In the genomic region with DNA sequence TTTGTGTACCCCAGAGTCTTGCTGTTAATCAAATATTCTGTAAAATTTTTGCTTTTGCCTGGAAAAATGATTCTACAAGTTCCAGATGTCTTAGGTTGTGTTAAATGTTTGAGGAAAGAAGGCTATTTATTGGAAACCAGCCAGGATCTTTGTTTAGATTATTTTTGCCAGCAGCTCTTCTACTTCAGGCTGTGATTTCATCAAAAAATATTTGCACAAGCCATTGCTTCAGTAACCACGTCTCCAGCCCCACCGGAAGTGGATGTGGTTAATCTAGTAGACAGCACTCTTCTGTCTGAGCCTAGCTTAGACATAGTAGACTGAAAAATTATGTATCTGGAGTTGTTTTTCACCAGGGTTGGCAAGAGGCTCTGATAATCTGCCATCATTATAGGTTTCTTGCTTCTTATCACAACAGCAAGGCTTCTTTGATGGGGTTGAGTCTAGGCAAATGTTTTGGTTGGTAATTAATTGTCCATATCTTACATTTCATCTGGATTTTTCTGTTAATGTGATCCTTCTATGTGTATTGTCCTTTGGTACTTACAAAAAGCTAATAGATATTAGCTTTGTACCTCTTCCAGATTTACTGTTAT, we compare ENCODE assay signal across 8 cellular contexts. TPM values are rescaled to one million over a fixed set of nuclear protein-coding genes. Genes with fewer than 3 reads are reported as not detected.
DNase-seq lines count a peak whose midpoint lies in the region; ATAC-seq, FAIRE-seq and TF ChIP-seq lines count a peak whose summit lies in the region.

No MANE protein-coding gene starts in this region.

- H3K36me3 Mint-ChIP-seq in activated naive CD8-positive, alpha-beta T cell = no peaks in the 10 kb centered on the region
- no peaks in the 10 kb centered on the region for H3K36me3 Mint-ChIP-seq in stimulated activated memory B cell treated with anti-CD40 and anti-IgM and Interleukin-4, amounts not matched to agents 10 μg/mL and 1 μg/mL and 100 μg/mL, for 72 hours
- no peaks in the 10 kb centered on the region for H3K36me3 Mint-ChIP-seq in endothelial cell (ENCODE audit: low read depth, unreplicated experiment)

- ATAC-seq in GM19467 (IDR thresholded peaks at IDR 0.05; ENCODE audit: unreplicated experiment) = peak; percentile 82
- ATAC-seq in HG03571 (IDR thresholded peaks at IDR 0.05; ENCODE audit: unreplicated experiment) = peak; percentile 77
- no peak for ATAC-seq in HepG2
- peak; percentile 90 for ATAC-seq in stimulated activated memory B cell treated with anti-CD40 and anti-IgM and Interleukin-4, amounts not matched to agents 10 μg/mL and 1 μg/mL and 100 μg/mL, for 72 hours

- peak overlapping the region; percentile 59 for H3K4me3 Mint-ChIP-seq in activated naive CD8-positive, alpha-beta T cell
- H3K4me3 Mint-ChIP-seq in stimulated activated memory B cell treated with anti-CD40 and anti-IgM and Interleukin-4, amounts not matched to agents 10 μg/mL and 1 μg/mL and 100 μg/mL, for 72 hours = no peak overlapping the region
- no peak overlapping the region for H3K4me3 Mint-ChIP-seq in endothelial cell (ENCODE audit: unreplicated experiment)

- no peak overlapping the region for H3K4me2 ChIP-seq in HepG2 (ENCODE audit: low read depth, low read length)

- H3K27me3 ChIP-seq in HepG2 (ENCODE audit: control insufficient read depth in 1 of 2, insufficient read depth in 2 of 2, low read length in 2 of 2) = no peaks in the 10 kb centered on the region

- no peak for FAIRE-seq in HepG2 (lab: Jason Lieb, UNC)

- H3K4me1 ChIP-seq in HepG2 (ENCODE audit: insufficient read depth, low read length) = no peaks in the 10 kb centered on the region

- BruUV-seq in HepG2 (replicated peaks; lab: Mats Ljungman, UMichigan) = no TSS peak

- WGBS in HepG2 (ENCODE audit: low lambda C conversion rate) = 0% methylated on average over 2 of the region's 2 CpGs

- H3K4me3 ChIP-seq in SK-N-MC (peak overlapping the region; percentile 53), HepG2 (replicated peaks in 1 of 3; ENCODE audit: insufficient read depth in 1 of 3, low read depth in 2 of 3, low read length in 3 of 3) (no peak overlapping the region)

- DNase-seq in COLO668 (lab: John Stamatoyannopoulos, UW; ENCODE audit: unreplicated experiment) (peak; percentile 30), SK-N-MC (ENCODE audit: low read depth, low spot score) (peak; percentile 90), HepG2 (ENCODE audit: low spot score) (peak; percentile 27), endothelial cell (ENCODE audit: low spot score) (no peak)

- no peaks in the 10 kb centered on the region for H3K79me2 ChIP-seq in HepG2 (ENCODE audit: insufficient read depth, low read length)

- POLR2A ChIA-PET in HepG2 (lab: Yijun Ruan, JAX) = interaction anchor here (1.0 kb wide), 1 partner anchor 17 kb away, joined by 3 read pairs; a partner anchor contains a TSS

- no peaks in the 10 kb centered on the region for H3K27me3 Mint-ChIP-seq in activated naive CD8-positive, alpha-beta T cell
- no peaks in the 10 kb centered on the region for H3K27me3 Mint-ChIP-seq in stimulated activated memory B cell treated with anti-CD40 and anti-IgM and Interleukin-4, amounts not matched to agents 10 μg/mL and 1 μg/mL and 100 μg/mL, for 72 hours
- no peaks in the 10 kb centered on the region for H3K27me3 Mint-ChIP-seq in endothelial cell (ENCODE audit: unreplicated experiment)

- H3K4me1 Mint-ChIP-seq in activated naive CD8-positive, alpha-beta T cell (ENCODE audit: low read depth) = peaks cover 62% of the 10 kb centered on the region
- peaks cover 5% of the 10 kb centered on the region for H3K4me1 Mint-ChIP-seq in stimulated activated memory B cell treated with anti-CD40 and anti-IgM and Interleukin-4, amounts not matched to agents 10 μg/mL and 1 μg/mL and 100 μg/mL, for 72 hours
- no peaks in the 10 kb centered on the region for H3K4me1 Mint-ChIP-seq in endothelial cell (ENCODE audit: unreplicated experiment)

- CTCF ChIA-PET in HepG2 (lab: Yijun Ruan, JAX; ENCODE audit: low intra/inter-chr PET ratio, low total read pairs) = no interaction called here

- H3K9me3 ChIP-seq in SK-N-MC (ENCODE audit: low read depth, low read length) (no peaks in the 10 kb centered on the region), HepG2 (ENCODE audit: low read length) (no peaks in the 10 kb centered on the region)

- no peak overlapping the region for H3K9ac ChIP-seq in SK-N-MC (ENCODE audit: insufficient read length)
- H3K9ac ChIP-seq in HepG2 (ENCODE audit: insufficient read depth, low read depth, low read length) = no peak overlapping the region

- H3K27ac ChIP-seq in SK-N-MC (peak overlapping the region; percentile 78), HepG2 (ENCODE audit: extremely low read length, insufficient read depth, low read length) (no peak overlapping the region)

- TF ChIP-seq CTCF in HepG2 (CRISPR knock-in tag; IDR thresholded peaks at IDR 0.05) (no peak), endothelial cell (IDR thresholded peaks at IDR 0.05; ENCODE audit: unreplicated experiment) (no peak)

- no peak for TF ChIP-seq POLR2A in HepG2 (IDR thresholded peaks at IDR 0.05; ENCODE audit: insufficient read depth in 1 of 2, low read depth in 2 of 2, low read length in 2 of 2)

- H3K36me3 ChIP-seq in SK-N-MC (ENCODE audit: insufficient read depth, low read length) = no peaks in the 10 kb centered on the region
- no peaks in the 10 kb centered on the region for H3K36me3 ChIP-seq in HepG2 (replicated peaks in 1 of 2; ENCODE audit: control insufficient read depth in 1 of 2, insufficient read depth in 2 of 2, low read length in 2 of 2)

- TF ChIP-seq EP300 in HepG2 (IDR thresholded peaks at IDR 0.05; ENCODE audit: low read depth in 2 of 2, low read length in 2 of 2) (no peak), HepG2 (CRISPR knock-in tag; IDR thresholded peaks at IDR 0.05; ENCODE audit: borderline replicate concordance) (no peak)

- H4K20me1 ChIP-seq in HepG2 (ENCODE audit: insufficient read depth, low read length) = no peaks in the 10 kb centered on the region

- in situ Hi-C loops in HepG2 (cut with HindIII; ENCODE audit: extremely low pct_ligation_motif_present, low pct_unique_long_range_greater_than_20kb) = no loop called here

- H3K9me3 Mint-ChIP-seq in activated naive CD8-positive, alpha-beta T cell (ENCODE audit: low read depth) = no peaks in the 10 kb centered on the region
- no peaks in the 10 kb centered on the region for H3K9me3 Mint-ChIP-seq in stimulated activated memory B cell treated with anti-CD40 and anti-IgM and Interleukin-4, amounts not matched to agents 10 μg/mL and 1 μg/mL and 100 μg/mL, for 72 hours
- no peaks in the 10 kb centered on the region for H3K9me3 Mint-ChIP-seq in endothelial cell (ENCODE audit: unreplicated experiment)

- no peak for TF ChIP-seq RAD21 in HepG2 (CRISPR knock-in tag; IDR thresholded peaks at IDR 0.05)

- no peak overlapping the region for H2AFZ ChIP-seq in HepG2 (ENCODE audit: low read length)

- H3K27ac Mint-ChIP-seq in activated naive CD8-positive, alpha-beta T cell = no peak overlapping the region
- H3K27ac Mint-ChIP-seq in stimulated activated memory B cell treated with anti-CD40 and anti-IgM and Interleukin-4, amounts not matched to agents 10 μg/mL and 1 μg/mL and 100 μg/mL, for 72 hours = no peak overlapping the region
- no peak overlapping the region for H3K27ac Mint-ChIP-seq in endothelial cell (ENCODE audit: unreplicated experiment)

- intact Hi-C loops in HepG2 (cut with micrococcal nuclease; ENCODE audit: unreplicated experiment) = no loop called here

RNA-seq across cellular contexts. Expression of a gene that starts 17.1 kb away (rescaled TPM):
- total RNA-seq in HepG2 (2016; rRNA removed; fragmentation: Illumina TruSeq; extraction: Trizol) (0.02 and 0.06 TPM in 2 replicates), endothelial cell (ENCODE audit: unreplicated experiment) (0.44 TPM)
- total RNA-seq in HepG2 (2016; cell fraction: cytosol; rRNA removed; fragmentation: Illumina TruSeq; extraction: Trizol; ENCODE audit: low read depth) = not detected in 2 replicates
- 0.02 and 0.06 TPM in 2 replicates for total RNA-seq in HepG2 (2016; cell fraction: insoluble cytoplasmic fraction; rRNA removed; fragmentation: Illumina TruSeq; extraction: Trizol)
- total RNA-seq in HepG2 (2016; cell fraction: membrane; rRNA removed; fragmentation: Illumina TruSeq; extraction: Trizol) = 0.03 TPM in 1 of 2 replicates, not detected in the other
- 0.06 TPM in 1 of 2 replicates, not detected in the other for total RNA-seq in HepG2 (2016; cell fraction: nucleus; rRNA removed; fragmentation: Illumina TruSeq; extraction: Trizol)
- 0.07 and 0.09 TPM in 2 replicates for polyA plus RNA-seq in HepG2 (2011; rRNA removed)
- 0.03 and 0.05 TPM in 2 replicates for polyA plus RNA-seq in HepG2 (2011; cell fraction: cytosol; rRNA removed)
- 0.03 and 0.09 TPM in 2 replicates for polyA plus RNA-seq in HepG2 (2011; cell fraction: nucleus; rRNA removed)
- 0.09 and 0.11 TPM in 2 replicates for polyA plus RNA-seq in HepG2 (2012)
- polyA plus RNA-seq in HepG2 (2016; cell fraction: cytosol; fragmentation: Illumina TruSeq; extraction: Trizol; ENCODE audit: low read depth) = not detected in 2 replicates
- polyA plus RNA-seq in HepG2 (2016; cell fraction: insoluble cytoplasmic fraction; fragmentation: Illumina TruSeq; extraction: Trizol; ENCODE audit: low read depth) = not detected in 2 replicates
- polyA plus RNA-seq in HepG2 (2016; cell fraction: membrane; fragmentation: Illumina TruSeq; extraction: Trizol; ENCODE audit: low read depth) = not detected in 2 replicates
- polyA plus RNA-seq in HepG2 (2016; cell fraction: nucleus; fragmentation: Illumina TruSeq; extraction: Trizol; ENCODE audit: insufficient read depth, low read depth) = not detected in 2 replicates
- 0.16 and 0.64 TPM in 2 replicates for polyA minus RNA-seq in HepG2 (2011; rRNA and poly(A)+ RNA removed; ENCODE audit: low replicate concordance)
- under 0.01 and 0.26 TPM in 2 replicates for polyA minus RNA-seq in HepG2 (2011; cell fraction: cytosol; rRNA and poly(A)+ RNA removed)
- polyA minus RNA-seq in HepG2 (2011; cell fraction: nucleus; rRNA and poly(A)+ RNA removed) = 0.90 and 0.99 TPM in 2 replicates

RNA-seq across cellular contexts. Expression of a gene that starts 17.3 kb away (rescaled TPM):
- 59.5 and 73.6 TPM in 2 replicates for total RNA-seq in HepG2 (2016; rRNA removed; fragmentation: Illumina TruSeq; extraction: Trizol)
- 9.3 TPM in 2 replicates for total RNA-seq in HepG2 (2016; cell fraction: cytosol; rRNA removed; fragmentation: Illumina TruSeq; extraction: Trizol; ENCODE audit: low read depth)
- total RNA-seq in HepG2 (2016; cell fraction: insoluble cytoplasmic fraction; rRNA removed; fragmentation: Illumina TruSeq; extraction: Trizol) = 62.8 and 73.7 TPM in 2 replicates
- total RNA-seq in HepG2 (2016; cell fraction: membrane; rRNA removed; fragmentation: Illumina TruSeq; extraction: Trizol) = 21.6 and 27.8 TPM in 2 replicates
- total RNA-seq in HepG2 (2016; cell fraction: nucleus; rRNA removed; fragmentation: Illumina TruSeq; extraction: Trizol) = 48.7 and 55.1 TPM in 2 replicates
- polyA plus RNA-seq in HepG2 (2011; rRNA removed) = 47.9 and 61.4 TPM in 2 replicates
- 44.7 and 74.0 TPM in 2 replicates for polyA plus RNA-seq in HepG2 (2011; cell fraction: cytosol; rRNA removed)
- 17.3 and 17.6 TPM in 2 replicates for polyA plus RNA-seq in HepG2 (2011; cell fraction: nucleus; rRNA removed)
- 46.2 and 51.8 TPM in 2 replicates for polyA plus RNA-seq in HepG2 (2012)
- 7.7 and 8.4 TPM in 2 replicates for polyA plus RNA-seq in HepG2 (2016; cell fraction: cytosol; fragmentation: Illumina TruSeq; extraction: Trizol; ENCODE audit: low read depth)
- 49.2 and 50.7 TPM in 2 replicates for polyA plus RNA-seq in HepG2 (2016; cell fraction: insoluble cytoplasmic fraction; fragmentation: Illumina TruSeq; extraction: Trizol; ENCODE audit: low read depth)
- polyA plus RNA-seq in HepG2 (2016; cell fraction: membrane; fragmentation: Illumina TruSeq; extraction: Trizol; ENCODE audit: low read depth) = 12.0 and 16.1 TPM in 2 replicates
- polyA plus RNA-seq in HepG2 (2016; cell fraction: nucleus; fragmentation: Illumina TruSeq; extraction: Trizol; ENCODE audit: insufficient read depth, low read depth) = 57.1 and 60.6 TPM in 2 replicates
- polyA minus RNA-seq in HepG2 (2011; rRNA and poly(A)+ RNA removed; ENCODE audit: low replicate concordance) = 46.8 and 62.6 TPM in 2 replicates
- polyA minus RNA-seq in HepG2 (2011; cell fraction: cytosol; rRNA and poly(A)+ RNA removed) = 40.8 and 45.6 TPM in 2 replicates
- polyA minus RNA-seq in HepG2 (2011; cell fraction: nucleus; rRNA and poly(A)+ RNA removed) = 42.1 and 44.6 TPM in 2 replicates
- total RNA-seq in endothelial cell (ENCODE audit: unreplicated experiment) = 47.8 TPM
